Comparison of ENCODE assay signal across 25 cellular contexts in genomic region chr5:2903451-2904395, GRCh38.
"Had no signal": no experiment of that assay in that cellular context is flagged by ENCODE, and none has a peak within 500 bp of the region (broad histone marks: within the 10 kb centered on the region; RNA-seq: fewer than 3 reads in every experiment).

No MANE protein-coding gene starts in this region.

- H3K9me3 ChIP-seq: ascending aorta, body of pancreas had no signal

- H3K4me3 Mint-ChIP-seq: activated CD4-positive, alpha-beta memory T cell treated with anti-CD3 and anti-CD28 coated beads, Interleukin-2, amount 10 ng/mL, durations not matched to agents 7 days and 5 days; activated naive CD8-positive, alpha-beta T cell treated with anti-CD3 and anti-CD28 coated beads, Interleukin-2, amount 50 U/mL, for 24 hours; IgD-negative memory B cell; T-helper 17 cell; WTC11 had no signal

- H3K27me3 Mint-ChIP-seq: activated CD4-positive, alpha-beta memory T cell treated with anti-CD3 and anti-CD28 coated beads, Interleukin-2, amount 10 ng/mL, durations not matched to agents 7 days and 5 days; activated naive CD8-positive, alpha-beta T cell treated with anti-CD3 and anti-CD28 coated beads, Interleukin-2, amount 50 U/mL, for 24 hours; T-helper 17 cell had no signal

- H3K4me1 ChIP-seq: ascending aorta, body of pancreas had no signal

- H3K4me1 Mint-ChIP-seq: activated CD4-positive, alpha-beta memory T cell treated with anti-CD3 and anti-CD28 coated beads, Interleukin-2, amount 10 ng/mL, durations not matched to agents 7 days and 5 days; activated naive CD8-positive, alpha-beta T cell treated with anti-CD3 and anti-CD28 coated beads, Interleukin-2, amount 50 U/mL, for 24 hours; IgD-negative memory B cell; T-helper 17 cell had no signal

- H3K27ac Mint-ChIP-seq: activated CD4-positive, alpha-beta memory T cell treated with anti-CD3 and anti-CD28 coated beads, Interleukin-2, amount 10 ng/mL, durations not matched to agents 7 days and 5 days; activated naive CD4-positive, alpha-beta T cell treated with anti-CD3 and anti-CD28 coated beads, Interleukin-2, amount 50 U/mL, for 72 hours; activated naive CD8-positive, alpha-beta T cell treated with anti-CD3 and anti-CD28 coated beads, Interleukin-2, amount 50 U/mL, for 24 hours; IgD-negative memory B cell; T-helper 17 cell; WTC11 had no signal

- H3K9me3 Mint-ChIP-seq: WTC11 had no signal

- DNase-seq: activated CD4-positive, alpha-beta memory T cell treated with anti-CD3 and anti-CD28 coated beads, Interleukin-2, amount 10 ng/mL, durations not matched to agents 7 days and 5 days; activated CD4-positive, alpha-beta T cell treated with anti-CD3 and anti-CD28 coated beads for 1 hour; activated CD4-positive, alpha-beta T cell treated with anti-CD3 and anti-CD28 coated beads, Interleukin-2, amount 50 U/mL, for 1 hour; activated CD8-positive, alpha-beta memory T cell treated with anti-CD3 and anti-CD28 coated beads, Interleukin-2, amount 50 U/mL, for 4 hours; activated effector memory CD4-positive, alpha-beta T cell treated with anti-CD3 and anti-CD28 coated beads, Interleukin-2, amount 50 U/mL, for 16 hours; activated naive CD4-positive, alpha-beta T cell treated with Interleukin-2 at 50 U/mL for 16 hours; activated naive CD8-positive, alpha-beta T cell treated with anti-CD3 and anti-CD28 coated beads, Interleukin-2, amount 50 U/mL, for 24 hours; amniotic stem cell; body of pancreas; KG1; NCI-H1092; NCI-H1417; NCI-H1694; NCI-H2029; NCI-H345; NCI-H510A; NCI-H526 treated with DMSO at 0.1 percent for 48 hours; NCI-H82; SIG-M5; T-helper 17 cell; T-helper 9 cell had no signal

- H3K27me3 ChIP-seq: ascending aorta, body of pancreas had no signal

- H3K36me3 Mint-ChIP-seq: IgD-negative memory B cell, WTC11 had no signal

- H3K27ac ChIP-seq: ascending aorta, body of pancreas had no signal

- ATAC-seq: activated naive CD4-positive, alpha-beta T cell treated with anti-CD3 and anti-CD28 coated beads, Interleukin-2, amount 50 U/mL, for 72 hours; activated naive CD8-positive, alpha-beta T cell treated with anti-CD3 and anti-CD28 coated beads, Interleukin-2, amount 50 U/mL, for 24 hours; body of pancreas; T-helper 17 cell; WTC11 had no signal

- H3K36me3 ChIP-seq: ascending aorta had no signal

- H3K4me3 ChIP-seq: ascending aorta, body of pancreas had no signal
